ENCODE assay signal across 13 cellular contexts in genomic region chr1:156262461-156263287, GRCh38. TPM values are rescaled to one million over a fixed set of nuclear protein-coding genes. Genes with fewer than 3 reads are reported as not detected.
DNase-seq lines count a peak whose midpoint lies in the region; ATAC-seq and TF ChIP-seq lines count a peak whose summit lies in the region.
"Had no signal": no experiment of that assay in that cellular context is flagged by ENCODE, and none has a peak within 500 bp of the region (broad histone marks: within the 10 kb centered on the region; RNA-seq: fewer than 3 reads in every experiment).

No MANE protein-coding gene starts in this region.

- 26 to 53% methylated on average over 7 to 9 of the region's 9 CpGs for WGBS in esophagus squamous epithelium, 2 donors
- WGBS in suprapubic skin, result 54% methylated on average over 9 of the region's 9 CpGs

- no peak for TF ChIP-seq EP300 in suprapubic skin (IDR thresholded peaks at IDR 0.05)

- TF ChIP-seq POLR2A in esophagus squamous epithelium (IDR thresholded peaks at IDR 0.05), result no peak
- TF ChIP-seq POLR2A in suprapubic skin (IDR thresholded peaks at IDR 0.05), result no peak

- H3K4me1 ChIP-seq in esophagus squamous epithelium (peaks cover 4 to 30% (median 10%) of the 10 kb centered on the region in 3 donors), suprapubic skin (peaks cover 13% of the 10 kb centered on the region)
- H3K4me1 ChIP-seq: BLaER1, upper lobe of left lung had no signal

- peaks cover 46 to 62% of the 10 kb centered on the region in 2 donors for H3K36me3 Mint-ChIP-seq in activated naive CD4-positive, alpha-beta T cell treated with anti-CD3 and anti-CD28 coated beads, Interleukin-2, amount 50 U/mL, for 72 hours

- H3K27ac ChIP-seq in esophagus squamous epithelium (peak overlapping the region; percentile 50 to 84 (median 66)), suprapubic skin (peak overlapping the region; percentile 45)
- H3K27ac ChIP-seq: BLaER1, SK-N-MC, upper lobe of left lung had no signal

- no peaks in the 10 kb centered on the region for H3K9me3 ChIP-seq in esophagus squamous epithelium
- H3K9me3 ChIP-seq in suprapubic skin, result no peaks in the 10 kb centered on the region
- H3K9me3 ChIP-seq: BLaER1, upper lobe of left lung had no signal

- intact Hi-C loops in esophagus squamous epithelium (cut with DNase I), result no loop called here

- H3K27me3 ChIP-seq in esophagus squamous epithelium (no peaks in the 10 kb centered on the region), suprapubic skin (no peaks in the 10 kb centered on the region)
- H3K27me3 ChIP-seq: BLaER1, upper lobe of left lung had no signal

- no peaks in the 10 kb centered on the region for H3K9me3 Mint-ChIP-seq in activated naive CD4-positive, alpha-beta T cell treated with anti-CD3 and anti-CD28 coated beads, Interleukin-2, amount 50 U/mL, for 72 hours
- H3K9me3 Mint-ChIP-seq: central memory CD8-positive, alpha-beta T cell; natural killer cell had no signal

- TF ChIP-seq CTCF in esophagus squamous epithelium (IDR thresholded peaks at IDR 0.05) (no peak), suprapubic skin (IDR thresholded peaks at IDR 0.05) (no peak)

- no peak for DNase-seq in activated naive CD4-positive, alpha-beta T cell treated with anti-CD3 and anti-CD28 coated beads, Interleukin-2, amount 50 U/mL, for 72 hours (ENCODE audit: low spot score in 2 of 2)
- no peak for DNase-seq in activated naive CD4-positive, alpha-beta T cell treated with Interleukin-2 at 50 U/mL for 16 hours
- DNase-seq in SW480 (ENCODE audit: low spot score), result peak; percentile 51
- no peak for DNase-seq in esophagus squamous epithelium (lab: John Stamatoyannopoulos, UW)
- no peak for DNase-seq in suprapubic skin (ENCODE audit: low spot score in 2 of 2)
- no peak for DNase-seq in HuH-7.5 (ENCODE audit: low spot score)
- no peak for DNase-seq in KG1 (lab: John Stamatoyannopoulos, UW)
- DNase-seq in NCI-H146 (lab: John Stamatoyannopoulos, UW), result no peak
- DNase-seq: natural killer cell, upper lobe of left lung had no signal

- H3K36me3 ChIP-seq in esophagus squamous epithelium (peaks cover 69 to 100% (median 90%) of the 10 kb centered on the region in 3 donors), suprapubic skin (peaks cover 94% of the 10 kb centered on the region)

- H3K4me3 ChIP-seq in esophagus squamous epithelium, result no peak overlapping the region
- H3K4me3 ChIP-seq in suprapubic skin, result no peak overlapping the region
- H3K4me3 ChIP-seq: BLaER1, SK-N-MC, upper lobe of left lung had no signal

- H3K27ac Mint-ChIP-seq in activated naive CD4-positive, alpha-beta T cell treated with anti-CD3 and anti-CD28 coated beads, Interleukin-2, amount 50 U/mL, for 72 hours, result peak overlapping the region; percentile 18 to 58

- ATAC-seq in activated naive CD4-positive, alpha-beta T cell treated with anti-CD3 and anti-CD28 coated beads, Interleukin-2, amount 50 U/mL, for 72 hours, result peak; percentile 59 to 96
- ATAC-seq: natural killer cell had no signal

RNA-seq across cellular contexts. Expression of gene PAQR6, which starts 14.8 kb away (rescaled TPM):
- 1 to 10 TPM; 9.3 to 9.5 TPM for total RNA-seq in activated naive CD4-positive, alpha-beta T cell treated with anti-CD3 and anti-CD28 coated beads, Interleukin-2, amount 50 U/mL, for 72 hours
- total RNA-seq in esophagus squamous epithelium, result 1 to 10 TPM in 2 of 4 donors, under 1 TPM in 2; 0.88 to 3.4 (median 2.0) TPM
- 10 to 100 TPM in 1 of 4 donors, 1 to 10 TPM in 3; 4.5 to 18.5 (median 7.2) TPM for total RNA-seq in suprapubic skin

RNA-seq across cellular contexts. Expression of gene SMG5, which starts 20.0 kb away (rescaled TPM):
- 100 to 1,000 TPM in 1 of 2 donors, 10 to 100 TPM in 1; 80.4 to 115 TPM for total RNA-seq in activated naive CD4-positive, alpha-beta T cell treated with anti-CD3 and anti-CD28 coated beads, Interleukin-2, amount 50 U/mL, for 72 hours
- total RNA-seq in esophagus squamous epithelium, result 10 to 100 TPM; 33.6 to 60.9 (median 48.3) TPM
- 100 to 1,000 TPM in 1 of 4 donors, 10 to 100 TPM in 3; 68.0 to 170 (median 76.6) TPM for total RNA-seq in suprapubic skin

RNA-seq across cellular contexts. Expression of gene BGLAP, which starts 20.7 kb away (rescaled TPM):
- 1 to 10 TPM; 4.3 to 9.7 TPM for total RNA-seq in activated naive CD4-positive, alpha-beta T cell treated with anti-CD3 and anti-CD28 coated beads, Interleukin-2, amount 50 U/mL, for 72 hours
- 1 to 10 TPM in 1 of 4 donors, under 1 TPM in 2, not detected in 1; 0.38 to 1.7 (median 0.40) TPM for total RNA-seq in esophagus squamous epithelium
- 1 to 10 TPM in 2 of 4 donors, not detected in 2; 1.2 to 4.4 TPM for total RNA-seq in suprapubic skin

RNA-seq across cellular contexts. Expression of gene TMEM79, which starts 21.5 kb away (rescaled TPM):
- 10 to 100 TPM; 11.0 to 24.4 TPM for total RNA-seq in activated naive CD4-positive, alpha-beta T cell treated with anti-CD3 and anti-CD28 coated beads, Interleukin-2, amount 50 U/mL, for 72 hours
- total RNA-seq in esophagus squamous epithelium, result 100 to 1,000 TPM in 2 of 4 donors, 10 to 100 TPM in 2; 64.9 to 140 (median 104) TPM
- total RNA-seq in suprapubic skin, result 100 to 1,000 TPM in 2 of 4 donors, 10 to 100 TPM in 2; 81.0 to 120 (median 97.5) TPM

RNA-seq across cellular contexts. Expression of gene GLMP, which starts 32.8 kb away (rescaled TPM):
- 10 to 100 TPM; 16.2 to 25.9 TPM for total RNA-seq in activated naive CD4-positive, alpha-beta T cell treated with anti-CD3 and anti-CD28 coated beads, Interleukin-2, amount 50 U/mL, for 72 hours
- total RNA-seq in esophagus squamous epithelium, result 10 to 100 TPM; 16.1 to 44.2 (median 27.7) TPM
- total RNA-seq in suprapubic skin, result 10 to 100 TPM; 35.5 to 78.1 (median 42.8) TPM
